ENCODE assay signal across 1 cellular context in genomic region chrX:108307408-108308085, GRCh38.
A peak's percentile ranks its signal among the peaks of the same experiment; 100 is the strongest.
TF ChIP-seq lines count a peak whose summit lies in the region.

No MANE protein-coding gene starts in this region.

TF ChIP-seq in HepG2, 621 proteins besides CTCF, POLR2A, EP300 and RAD21 (continued from another document and continues in another):
- TF ChIP-seq SNAPC4 (CRISPR knock-in tag; IDR thresholded peaks at IDR 0.05) (no peak), ZNF777 (CRISPR knock-in tag; IDR thresholded peaks at IDR 0.05) (no peak), SIX1 (CRISPR knock-in tag; IDR thresholded peaks at IDR 0.05; ENCODE audit: borderline replicate concordance) (no peak), RXRB (CRISPR knock-in tag; IDR thresholded peaks at IDR 0.05; ENCODE audit: borderline replicate concordance) (peak; percentile 42; the same call in 1 of the 2 replicates), TSC22D2 (CRISPR knock-in tag; IDR thresholded peaks at IDR 0.05; ENCODE audit: borderline replicate concordance) (no peak), ZBTB44 (CRISPR knock-in tag; IDR thresholded peaks at IDR 0.05) (no peak), ZNF558 (CRISPR knock-in tag; IDR thresholded peaks at IDR 0.05; ENCODE audit: borderline replicate concordance) (no peak), ZNF619 (CRISPR knock-in tag; IDR thresholded peaks at IDR 0.05) (no peak), POGK (CRISPR knock-in tag; conservative IDR thresholded peaks at IDR 0.05) (no peak), NCOA2 (CRISPR knock-in tag; IDR thresholded peaks at IDR 0.05) (peak; percentile 13; the same call in 1 of the 2 replicates), HNRNPH1 (optimal IDR thresholded peaks at IDR 0.05; ENCODE audit: low read depth, low read length) (no peak), NFYC (CRISPR knock-in tag; IDR thresholded peaks at IDR 0.05) (no peak), NFKBIZ (CRISPR knock-in tag; IDR thresholded peaks at IDR 0.05) (no peak), GABPA (IDR thresholded peaks at IDR 0.05; ENCODE audit: low read depth, low read length) (no peak), GABPA (CRISPR knock-in tag; IDR thresholded peaks at IDR 0.05; ENCODE audit: low read depth) (no peak), THRA (CRISPR knock-in tag; IDR thresholded peaks at IDR 0.05; ENCODE audit: borderline replicate concordance) (no peak), ZUFSP (CRISPR knock-in tag; IDR thresholded peaks at IDR 0.05; ENCODE audit: borderline replicate concordance) (no peak), ZFX (CRISPR knock-in tag; IDR thresholded peaks at IDR 0.05; ENCODE audit: low read depth) (no peak), KAT7 (CRISPR knock-in tag; IDR thresholded peaks at IDR 0.05; ENCODE audit: borderline replicate concordance) (no peak), ZNF10 (CRISPR knock-in tag; IDR thresholded peaks at IDR 0.05; ENCODE audit: borderline replicate concordance, low read depth) (no peak), SOX6 (IDR thresholded peaks at IDR 0.05) (no peak), SOX6 (CRISPR knock-in tag; IDR thresholded peaks at IDR 0.05) (peak; percentile 46; the same call in 1 of the 2 replicates), STAT6 (CRISPR knock-in tag; IDR thresholded peaks at IDR 0.05; ENCODE audit: borderline replicate concordance) (no peak), SAP130 (CRISPR knock-in tag; IDR thresholded peaks at IDR 0.05; ENCODE audit: low read depth) (peak; percentile 27; the same call in 1 of the 2 replicates), ZZZ3 (CRISPR knock-in tag; IDR thresholded peaks at IDR 0.05; ENCODE audit: borderline replicate concordance) (no peak), ZNF691 (CRISPR knock-in tag; IDR thresholded peaks at IDR 0.05; ENCODE audit: borderline replicate concordance, low read depth) (no peak), FOXK1 (CRISPR knock-in tag; IDR thresholded peaks at IDR 0.05; ENCODE audit: borderline replicate concordance, low read depth) (no peak), SNAPC2 (CRISPR knock-in tag; IDR thresholded peaks at IDR 0.05) (no peak), ZKSCAN8 (CRISPR knock-in tag; IDR thresholded peaks at IDR 0.05; ENCODE audit: borderline replicate concordance) (no peak), NCOA1 (CRISPR knock-in tag; IDR thresholded peaks at IDR 0.05) (no peak), ZNF281 (CRISPR knock-in tag; IDR thresholded peaks at IDR 0.05; ENCODE audit: borderline replicate concordance) (no peak), RFXAP (CRISPR knock-in tag; IDR thresholded peaks at IDR 0.05; ENCODE audit: borderline replicate concordance) (no peak), ZNF501 (CRISPR knock-in tag; IDR thresholded peaks at IDR 0.05) (0 out of 2 replicates have a peak, but pooled peaks have one; percentile 19), ZNF883 (CRISPR knock-in tag; IDR thresholded peaks at IDR 0.05; ENCODE audit: not compliant biosample characterization) (no peak), AKNA (CRISPR knock-in tag; IDR thresholded peaks at IDR 0.05; ENCODE audit: borderline replicate concordance) (no peak)
